In genomic region chr7:86629-87028, GRCh38 we compare ENCODE assay signal across 17 cellular contexts.
A peak's percentile ranks its signal among the peaks of the same experiment; 100 is the strongest.
DNase-seq lines count a peak whose midpoint lies in the region; ATAC-seq and TF ChIP-seq lines count a peak whose summit lies in the region.
"Had no signal": no experiment of that assay in that cellular context is flagged by ENCODE, and none has a peak within 500 bp of the region (broad histone marks: within the 10 kb centered on the region; RNA-seq: fewer than 3 reads in every experiment).

No MANE protein-coding gene starts in this region.

- 82% methylated on average over 7 of the region's 7 CpGs for WGBS in esophagus muscularis mucosa

- H3K4me3 ChIP-seq in esophagus muscularis mucosa = no peak overlapping the region
- H3K4me3 ChIP-seq: MG63, PC-9 had no signal

- TF ChIP-seq EP300 in esophagus muscularis mucosa (IDR thresholded peaks at IDR 0.05) = no peak

- H3K27me3 ChIP-seq in esophagus muscularis mucosa = no peaks in the 10 kb centered on the region
- H3K27me3 ChIP-seq: MG63 had no signal

- ATAC-seq in left ventricle myocardium superior (no peak), Right ventricle myocardium superior (ENCODE audit: poor library complexity) (no peak), GM18870 (IDR thresholded peaks at IDR 0.05; ENCODE audit: unreplicated experiment) (no peak)
- no peak for ATAC-seq in stimulated activated effector memory CD8-positive, alpha-beta T cell treated with anti-CD3 and anti-CD28 coated beads, Interleukin-12 subunit alpha, Interleukin-12 subunit beta, amount 100 ng/mL, for 72 hours

- H3K4me3 Mint-ChIP-seq in stimulated activated effector memory CD8-positive, alpha-beta T cell treated with anti-CD3 and anti-CD28 coated beads, Interleukin-12 subunit alpha, Interleukin-12 subunit beta, amount 100 ng/mL, for 72 hours = no peak overlapping the region
- H3K4me3 Mint-ChIP-seq: B cell had no signal

- H3K36me3 Mint-ChIP-seq in stimulated activated effector memory CD8-positive, alpha-beta T cell treated with anti-CD3 and anti-CD28 coated beads, Interleukin-12 subunit alpha, Interleukin-12 subunit beta, amount 100 ng/mL, for 72 hours = no peaks in the 10 kb centered on the region

- peak overlapping the region; percentile 83 for H3K27ac Mint-ChIP-seq in stimulated activated effector memory CD8-positive, alpha-beta T cell treated with anti-CD3 and anti-CD28 coated beads, Interleukin-12 subunit alpha, Interleukin-12 subunit beta, amount 100 ng/mL, for 72 hours
- H3K27ac Mint-ChIP-seq: B cell had no signal

- H3K9me3 ChIP-seq in esophagus muscularis mucosa = no peaks in the 10 kb centered on the region
- H3K9me3 ChIP-seq: MG63 had no signal

- DNase-seq in left ventricle myocardium superior (peak; percentile 20), Right ventricle myocardium superior (no peak), RPMI7951 (ENCODE audit: low read depth) (peak; percentile 45), islet precursor cell (peak; percentile 46), esophagus muscularis mucosa (ENCODE audit: extremely low spot score) (no peak)
- no peak for DNase-seq in stimulated activated effector memory CD8-positive, alpha-beta T cell treated with anti-CD3 and anti-CD28 coated beads, Interleukin-12 subunit alpha, Interleukin-12 subunit beta, amount 100 ng/mL, for 72 hours (ENCODE audit: low spot score in 2 of 2)
- DNase-seq: DMS153, MG63, NCI-H1105, NCI-H187 treated with DMSO at 0.1 percent for 48 hours, NCI-H2171, NCI-H446 treated with DMSO at 0.1 percent for 48 hours, NCI-H748 treated with DMSO at 0.1 percent for 48 hours, PC-9 had no signal

- peaks cover 27 to 56% (median 43%) of the 10 kb centered on the region in 4 donors for H3K4me1 ChIP-seq in esophagus muscularis mucosa

- intact Hi-C loops in left ventricle myocardium superior (cut with micrococcal nuclease) (no loop called here), Right ventricle myocardium superior (cut with DNase I) (no loop called here), esophagus muscularis mucosa (cut with DNase I) (no loop called here)

- H3K36me3 ChIP-seq in esophagus muscularis mucosa = no peaks in the 10 kb centered on the region
- H3K36me3 ChIP-seq: MG63 had no signal

- no peak for TF ChIP-seq CTCF in esophagus muscularis mucosa (IDR thresholded peaks at IDR 0.05)

- no peaks in the 10 kb centered on the region for H3K9me3 Mint-ChIP-seq in stimulated activated effector memory CD8-positive, alpha-beta T cell treated with anti-CD3 and anti-CD28 coated beads, Interleukin-12 subunit alpha, Interleukin-12 subunit beta, amount 100 ng/mL, for 72 hours

- H3K4me1 Mint-ChIP-seq in stimulated activated effector memory CD8-positive, alpha-beta T cell treated with anti-CD3 and anti-CD28 coated beads, Interleukin-12 subunit alpha, Interleukin-12 subunit beta, amount 100 ng/mL, for 72 hours = peaks cover 27% of the 10 kb centered on the region

- no peak for TF ChIP-seq POLR2A in esophagus muscularis mucosa (IDR thresholded peaks at IDR 0.05; ENCODE audit: low read depth)

- no peak overlapping the region for H3K27ac ChIP-seq in esophagus muscularis mucosa (replicated peaks in 1 of 4)
- H3K27ac ChIP-seq: KMS-11, PC-9 had no signal

Comparison
In these comparisons a context has a peak if more than half of its experiments do, and no peak if none do; other contexts are left out.
1. DNase-seq: peak in left ventricle myocardium superior (single experiment), RPMI7951 (single experiment) and islet precursor cell (single experiment); none in Right ventricle myocardium superior (single experiment), stimulated activated effector memory CD8-positive, alpha-beta T cell treated with anti-CD3 and anti-CD28 coated beads, Interleukin-12 subunit alpha, Interleukin-12 subunit beta, amount 100 ng/mL, for 72 hours (0 of 2) and esophagus muscularis mucosa (single experiment).